Comparison of ENCODE assay signal across 1 cellular context in genomic region chr16:11328172-11329079, GRCh38.
TF ChIP-seq lines count a peak whose summit lies in the region.

No MANE protein-coding gene starts in this region.

TF ChIP-seq in neural cell, 6 proteins besides CTCF, POLR2A, EP300 and RAD21 (continued from another document):
- no peak for TF ChIP-seq REST (IDR thresholded peaks at IDR 0.05; ENCODE audit: borderline replicate concordance)
- TF ChIP-seq TAF1 (IDR thresholded peaks at IDR 0.05; ENCODE audit: low read depth), result no peak
